In genomic region chrX:68989865-68990606, GRCh38 we compare ENCODE assay signal across 1 cellular context.
TF ChIP-seq lines count a peak whose summit lies in the region.

No MANE protein-coding gene starts in this region.

TF ChIP-seq in H1, 55 proteins besides CTCF, POLR2A, EP300 and RAD21 (continued from another document):
- TF ChIP-seq SP1 (IDR thresholded peaks at IDR 0.05; ENCODE audit: low read depth, low read length) (0 out of 2 replicates have a peak, but pooled peaks have one; percentile 70), TEAD4 (IDR thresholded peaks at IDR 0.05; ENCODE audit: low read depth, low read length) (peak; percentile 91), MAX (IDR thresholded peaks at IDR 0.05) (0 out of 2 replicates have a peak, but pooled peaks have one; percentile 15), CREB1 (IDR thresholded peaks at IDR 0.05) (no peak), TCF12 (IDR thresholded peaks at IDR 0.05; ENCODE audit: low read depth, low read length) (0 out of 2 replicates have a peak, but pooled peaks have one; percentile 43), KDM1A (IDR thresholded peaks at IDR 0.05; ENCODE audit: borderline replicate concordance, low read length) (no peak)
TF ChIP-seq in H1: peak in this region for 5.
